Comparison of ENCODE assay signal across 2 cellular contexts in the genomic region with DNA sequence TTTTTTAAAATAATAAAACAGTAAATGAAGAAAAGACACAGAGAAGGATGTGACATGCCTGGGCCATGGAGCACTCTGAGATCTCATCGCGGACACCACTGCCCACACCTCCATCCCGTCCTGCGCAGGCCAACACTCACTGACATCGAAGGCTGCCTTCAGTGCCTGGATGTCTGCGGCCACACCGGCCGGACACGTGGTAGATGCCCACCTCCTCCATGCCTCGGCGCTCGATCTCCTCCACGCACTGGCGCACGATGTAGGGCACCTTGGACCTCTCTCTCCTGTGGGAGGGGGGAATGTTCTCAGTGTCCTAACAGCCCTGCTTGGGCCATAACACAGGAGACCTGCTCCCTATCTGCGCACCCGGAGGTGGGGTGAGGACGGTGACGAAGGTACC. TPM values are rescaled to one million over a fixed set of nuclear protein-coding genes. Genes with fewer than 3 reads are reported as not detected.
"Had no signal": no experiment of that assay in that cellular context is flagged by ENCODE, and none has a peak within 500 bp of the region (broad histone marks: within the 10 kb centered on the region; RNA-seq: fewer than 3 reads in every experiment).

No MANE protein-coding gene starts in this region.

RNA-seq across cellular contexts. Expression of a gene that starts 18.6 kb away (rescaled TPM):
- total RNA-seq: natural killer cell had no signal
- polyA plus RNA-seq: keratinocyte had no signal
